28 cellular contexts compared by ENCODE assay signal in the genomic region with DNA sequence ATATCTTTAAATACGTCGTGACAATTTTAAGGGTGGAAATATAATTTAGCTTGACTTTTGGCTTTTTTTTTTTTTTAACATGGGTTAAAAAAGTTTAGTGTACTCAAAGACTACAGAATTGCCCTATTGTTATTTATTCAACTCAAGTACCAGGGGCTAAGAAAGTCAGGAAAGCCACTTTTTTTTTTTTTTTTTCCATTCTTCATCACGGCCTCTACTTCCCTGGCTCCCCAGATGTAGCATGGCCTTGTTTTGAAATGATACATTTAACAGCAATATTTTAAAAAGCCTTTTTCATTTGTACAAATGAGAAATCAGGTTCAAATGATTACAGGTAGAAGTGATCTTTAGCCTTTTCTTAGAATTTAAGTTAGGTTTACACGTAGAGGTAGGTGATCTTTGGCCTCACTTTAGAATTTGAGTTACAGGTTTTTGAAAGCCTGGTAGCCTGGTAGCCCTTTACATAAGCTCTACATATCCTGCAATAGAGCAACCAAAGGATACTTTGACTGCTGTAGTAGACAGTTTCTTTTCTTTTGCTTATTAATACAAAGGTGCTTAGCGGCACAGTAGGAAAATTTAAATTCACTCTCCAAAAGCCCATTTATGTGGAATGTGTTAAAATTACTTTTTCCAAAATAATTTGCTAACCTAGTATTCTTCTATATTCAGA.
"Had no signal": no experiment of that assay in that cellular context is flagged by ENCODE, and none has a peak within 500 bp of the region (broad histone marks: within the 10 kb centered on the region; RNA-seq: fewer than 3 reads in every experiment).

No MANE protein-coding gene starts in this region.

- H3K27me3 Mint-ChIP-seq: effector memory CD8-positive, alpha-beta T cell; memory B cell; stimulated activated naive B cell treated with anti-CD40 and anti-IgM and Interleukin-4, amounts not matched to agents 10 μg/mL and 1 μg/mL and 100 μg/mL, for 72 hours had no signal

- DNase-seq: effector memory CD8-positive, alpha-beta T cell; gastrocnemius medialis; heart right ventricle; hypothalamus; immature natural killer cell; kidney; left cardiac atrium; left ventricle myocardium inferior; lower lobe of right lung; naive B cell; occipital lobe; pancreas; retina; spleen; stimulated activated CD4-positive, alpha-beta T cell treated with anti-CD3 and anti-CD28 coated beads, Interleukin-15, amount 100 ng/mL, for 24 hours; stimulated activated CD4-positive, alpha-beta T cell treated with anti-CD3 and anti-CD28 coated beads, Interleukin-1b, Interleukin-23, amount 100 ng/mL, for 48 hours; stimulated activated CD4-positive, alpha-beta T cell treated with anti-CD3 and anti-CD28 coated beads, Interleukin-4, amount 100 ng/mL, for 4 hours; stimulated activated naive B cell treated with anti-CD40 and anti-IgM and Interleukin-4, amounts not matched to agents 10 μg/mL and 1 μg/mL and 100 μg/mL, for 72 hours; stomach; substantia nigra; trophoblast cell had no signal

- H3K9me3 Mint-ChIP-seq: effector memory CD8-positive, alpha-beta T cell; memory B cell; mesothelial cell of epicardium; naive B cell; nephron had no signal

- H3K27me3 ChIP-seq: esophagus muscularis mucosa, gastrocnemius medialis, heart right ventricle, pancreas, spleen, stomach had no signal

- H3K4me3 ChIP-seq: esophagus muscularis mucosa, gastrocnemius medialis, heart right ventricle, left ventricle myocardium inferior, lower lobe of right lung, pancreas, prostate gland, spleen, stomach had no signal

- H3K4me3 Mint-ChIP-seq: effector memory CD8-positive, alpha-beta T cell; immature natural killer cell; memory B cell; mesothelial cell of epicardium; naive B cell; nephron; stimulated activated naive B cell treated with anti-CD40 and anti-IgM and Interleukin-4, amounts not matched to agents 10 μg/mL and 1 μg/mL and 100 μg/mL, for 72 hours had no signal

- H3K4me1 ChIP-seq: gastrocnemius medialis, lower lobe of right lung, pancreas, prostate gland, spleen, stomach had no signal

- H3K36me3 Mint-ChIP-seq: immature natural killer cell; memory B cell; mesothelial cell of epicardium; naive B cell; stimulated activated naive B cell treated with anti-CD40 and anti-IgM and Interleukin-4, amounts not matched to agents 10 μg/mL and 1 μg/mL and 100 μg/mL, for 72 hours had no signal

- H3K36me3 ChIP-seq: esophagus muscularis mucosa, gastrocnemius medialis, heart right ventricle, left ventricle myocardium inferior, lower lobe of right lung, pancreas, prostate gland, spleen, stomach had no signal

- H3K27ac Mint-ChIP-seq: effector memory CD8-positive, alpha-beta T cell; immature natural killer cell; memory B cell; mesothelial cell of epicardium; naive B cell; nephron; stimulated activated naive B cell treated with anti-CD40 and anti-IgM and Interleukin-4, amounts not matched to agents 10 μg/mL and 1 μg/mL and 100 μg/mL, for 72 hours had no signal

- H3K4me1 Mint-ChIP-seq: immature natural killer cell; memory B cell; naive B cell; stimulated activated naive B cell treated with anti-CD40 and anti-IgM and Interleukin-4, amounts not matched to agents 10 μg/mL and 1 μg/mL and 100 μg/mL, for 72 hours had no signal

- ATAC-seq: effector memory CD8-positive, alpha-beta T cell; gastrocnemius medialis; heart right ventricle; left cardiac atrium; lower lobe of right lung; pancreas; sciatic nerve; stimulated activated naive B cell treated with anti-CD40 and anti-IgM and Interleukin-4, amounts not matched to agents 10 μg/mL and 1 μg/mL and 100 μg/mL, for 72 hours had no signal

- H3K9me3 ChIP-seq: esophagus muscularis mucosa, gastrocnemius medialis, heart right ventricle, left ventricle myocardium inferior, lower lobe of right lung, pancreas, prostate gland, spleen, stomach had no signal

- H3K27ac ChIP-seq: epithelial cell of prostate, esophagus muscularis mucosa, gastrocnemius medialis, heart right ventricle, left ventricle myocardium inferior, lower lobe of right lung, pancreas, prostate gland, spleen, stomach had no signal
